Comparison of ENCODE assay signal across 8 cellular contexts in the genomic region with DNA sequence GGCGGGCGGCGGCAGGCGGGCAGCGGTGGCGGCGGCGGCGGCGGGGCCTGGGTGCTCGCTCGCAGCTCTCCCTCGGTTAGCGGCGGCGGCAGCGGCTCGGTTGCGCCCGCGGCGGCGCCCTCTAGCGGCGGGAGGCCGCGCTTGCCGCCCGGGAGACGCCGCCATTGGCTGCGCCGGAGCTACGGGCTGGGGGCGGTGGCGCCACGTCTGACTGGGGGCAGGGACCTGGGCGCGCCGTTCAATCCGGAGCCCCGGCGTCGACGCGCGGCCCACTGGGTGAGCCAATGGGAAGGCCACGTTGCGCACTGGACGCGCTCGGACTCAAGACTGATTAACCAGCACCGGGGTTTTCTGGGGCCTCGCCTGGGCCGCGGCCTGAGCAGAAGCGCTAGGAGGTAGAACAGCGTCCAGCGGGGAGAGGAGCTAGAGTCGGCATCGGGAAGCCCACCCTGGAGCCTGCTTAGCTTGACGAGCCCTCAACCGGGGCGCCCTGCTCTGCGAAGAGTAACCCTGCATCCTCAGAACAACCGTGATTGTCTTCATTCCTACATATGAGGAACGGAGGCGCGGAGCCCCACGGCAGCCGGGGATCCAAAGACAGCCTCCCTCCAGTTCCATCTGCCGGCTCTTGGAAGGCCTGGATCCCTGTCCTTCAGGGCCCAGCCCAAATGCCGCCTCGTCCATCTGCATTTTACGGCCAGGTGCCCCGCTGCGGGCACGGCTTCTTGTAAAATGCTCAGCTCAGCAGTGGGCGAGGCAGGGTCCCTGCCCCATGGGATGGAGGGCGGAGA.
DNase-seq lines count a peak whose midpoint lies in the region; ATAC-seq and TF ChIP-seq lines count a peak whose summit lies in the region.

A gene with protein sequence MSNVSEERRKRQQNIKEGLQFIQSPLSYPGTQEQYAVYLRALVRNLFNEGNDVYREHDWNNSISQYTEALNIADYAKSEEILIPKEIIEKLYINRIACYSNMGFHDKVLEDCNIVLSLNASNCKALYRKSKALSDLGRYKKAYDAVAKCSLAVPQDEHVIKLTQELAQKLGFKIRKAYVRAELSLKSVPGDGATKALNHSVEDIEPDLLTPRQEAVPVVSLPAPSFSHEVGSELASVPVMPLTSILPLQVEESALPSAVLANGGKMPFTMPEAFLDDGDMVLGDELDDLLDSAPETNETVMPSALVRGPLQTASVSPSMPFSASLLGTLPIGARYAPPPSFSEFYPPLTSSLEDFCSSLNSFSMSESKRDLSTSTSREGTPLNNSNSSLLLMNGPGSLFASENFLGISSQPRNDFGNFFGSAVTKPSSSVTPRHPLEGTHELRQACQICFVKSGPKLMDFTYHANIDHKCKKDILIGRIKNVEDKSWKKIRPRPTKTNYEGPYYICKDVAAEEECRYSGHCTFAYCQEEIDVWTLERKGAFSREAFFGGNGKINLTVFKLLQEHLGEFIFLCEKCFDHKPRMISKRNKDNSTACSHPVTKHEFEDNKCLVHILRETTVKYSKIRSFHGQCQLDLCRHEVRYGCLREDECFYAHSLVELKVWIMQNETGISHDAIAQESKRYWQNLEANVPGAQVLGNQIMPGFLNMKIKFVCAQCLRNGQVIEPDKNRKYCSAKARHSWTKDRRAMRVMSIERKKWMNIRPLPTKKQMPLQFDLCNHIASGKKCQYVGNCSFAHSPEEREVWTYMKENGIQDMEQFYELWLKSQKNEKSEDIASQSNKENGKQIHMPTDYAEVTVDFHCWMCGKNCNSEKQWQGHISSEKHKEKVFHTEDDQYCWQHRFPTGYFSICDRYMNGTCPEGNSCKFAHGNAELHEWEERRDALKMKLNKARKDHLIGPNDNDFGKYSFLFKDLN (minus strand): TSS at position 93 of the 791 bp plus-strand sequence. CDS start 14,904 bp downstream, outside the sequence.

- DNase-seq in AG09319 (ENCODE audit: extremely low read depth, low read depth) (peak; percentile 93), NCI-H345 (lab: John Stamatoyannopoulos, UW) (peak; percentile 97), iris pigment epithelial cell (ENCODE audit: low read depth) (peak; percentile 99)
- DNase-seq in activated CD4-positive, CD25-positive, alpha-beta regulatory T cell (lab: John Stamatoyannopoulos, UW), result peak; percentile 82 to 92 (median 88)
- peak; percentile 93 for DNase-seq in central memory CD4-positive, alpha-beta T cell
- DNase-seq in stimulated activated CD4-positive, alpha-beta T cell treated with anti-CD3 and anti-CD28 coated beads, Interleukin-12 subunit alpha, Interleukin-12 subunit beta, amount 100 ng/mL, for 4 hours, result peak; percentile 89

- TF ChIP-seq POLR2A in GM18951 (IDR thresholded peaks at IDR 0.05; ENCODE audit: extremely low read depth, insufficient read depth, insufficient read length), result peak; percentile 99

- in situ Hi-C loops in GM18951 (cut with MboI; ENCODE audit: low sequenced_read_pairs, unreplicated experiment), result no loop called here

- peak; percentile 31 for TF ChIP-seq CTCF in AG09319 (IDR thresholded peaks at IDR 0.05; ENCODE audit: low read depth, low read length)

- ATAC-seq in HG03196 (IDR thresholded peaks at IDR 0.05; ENCODE audit: unreplicated experiment), result peak; percentile 88

Comparison
In these comparisons a context has a peak if more than half of its experiments do, and no peak if none do; other contexts are left out.
1. Peak in every context shown above with its lines: DNase-seq and ATAC-seq.